In genomic region chr17:37400505-37400904, GRCh38 we compare ENCODE assay signal across 33 cellular contexts. TPM values are rescaled to one million over a fixed set of nuclear protein-coding genes. Genes with fewer than 3 reads are reported as not detected.
"Had no signal": no experiment of that assay in that cellular context is flagged by ENCODE, and none has a peak within 500 bp of the region (broad histone marks: within the 10 kb centered on the region; RNA-seq: fewer than 3 reads in every experiment).

No MANE protein-coding gene starts in this region.

- H2AFZ ChIP-seq: hepatocyte had no signal

- H3K9me3 ChIP-seq: esophagus muscularis mucosa, gastroesophageal sphincter, heart right ventricle had no signal

- H3K4me2 ChIP-seq: hepatocyte had no signal

- H3K27me3 ChIP-seq: brain microvascular endothelial cell, dorsolateral prefrontal cortex, esophagus muscularis mucosa, foreskin keratinocyte, gastroesophageal sphincter, heart right ventricle, hepatocyte had no signal

- DNase-seq: activated CD4-positive, alpha-beta memory T cell treated with anti-CD3 and anti-CD28 coated beads for 36 hours; activated CD4-positive, alpha-beta T cell treated with anti-CD3 and anti-CD28 coated beads for 36 hours; activated CD4-positive, alpha-beta T cell treated with anti-CD3 and anti-CD28 coated beads, Interleukin-2, amount 10 ng/mL, durations not matched to agents 24 days and 14 days; activated CD4-positive, CD25-positive, alpha-beta regulatory T cell; activated CD4-positive, CD25-positive, alpha-beta regulatory T cell treated with anti-CD3 and anti-CD28 coated beads, Interleukin-2, amount 50 U/mL, for 72 hours; activated CD8-positive, alpha-beta memory T cell treated with anti-CD3 and anti-CD28 coated beads, Interleukin-2, amount 10 ng/mL, durations not matched to agents 7 days and 5 days; activated CD8-positive, alpha-beta memory T cell treated with anti-CD3 and anti-CD28 coated beads, Interleukin-2, amount 50 U/mL, for 4 hours; activated CD8-positive, alpha-beta T cell treated with anti-CD3 and anti-CD28 coated beads, Interleukin-2, amount 10 ng/mL, durations not matched to agents 7 days and 5 days; activated gamma-delta T cell; activated naive CD4-positive, alpha-beta T cell treated with anti-CD3 and anti-CD28 coated beads, Interleukin-2, amount 50 U/mL, for 16 hours; activated naive CD4-positive, alpha-beta T cell treated with Interleukin-2 at 50 U/mL for 16 hours; activated T-cell treated with anti-CD3 and anti-CD28 coated beads, Interleukin-2, amount 50 U/mL, for 1 hour; activated T-cell treated with anti-CD3 and anti-CD28 coated beads, Interleukin-2, amount 50 U/mL, for 72 hours; amniotic stem cell; anterior cingulate cortex; brain microvascular endothelial cell; caudate nucleus; cerebellar nuclear complex; dorsolateral prefrontal cortex; effector memory CD8-positive, alpha-beta T cell; erythroblast; foreskin keratinocyte; heart right ventricle; T-helper 2 cell had no signal

- H3K4me3 ChIP-seq: coronary artery, dorsolateral prefrontal cortex, esophagus muscularis mucosa, gastroesophageal sphincter, heart right ventricle, hepatocyte had no signal

- H3K36me3 ChIP-seq: brain microvascular endothelial cell, esophagus muscularis mucosa, gastroesophageal sphincter, heart right ventricle had no signal

- H3K27ac ChIP-seq: brain microvascular endothelial cell, coronary artery, dorsolateral prefrontal cortex, esophagus muscularis mucosa, foreskin keratinocyte, gastroesophageal sphincter, heart right ventricle, hepatocyte had no signal

RNA-seq across cellular contexts. Expression of gene C17orf78, which starts 24.7 kb away (rescaled TPM):
- total RNA-seq: activated CD4-positive, alpha-beta memory T cell treated with anti-CD3 and anti-CD28 coated beads for 36 hours; activated CD4-positive, alpha-beta T cell treated with anti-CD3 and anti-CD28 coated beads for 36 hours; activated CD4-positive, alpha-beta T cell treated with anti-CD3 and anti-CD28 coated beads, Interleukin-2, amount 10 ng/mL, durations not matched to agents 24 days and 14 days; activated CD8-positive, alpha-beta memory T cell treated with anti-CD3 and anti-CD28 coated beads for 36 hours; activated CD8-positive, alpha-beta memory T cell treated with anti-CD3 and anti-CD28 coated beads, Interleukin-2, amount 10 ng/mL, durations not matched to agents 7 days and 5 days; activated CD8-positive, alpha-beta T cell treated with anti-CD3 and anti-CD28 coated beads, Interleukin-2, amount 10 ng/mL, durations not matched to agents 7 days and 5 days; activated T-cell treated with anti-CD3 and anti-CD28 coated beads, Interleukin-2, amount 50 U/mL, for 72 hours; astrocyte; dorsolateral prefrontal cortex; esophagus muscularis mucosa; foreskin keratinocyte; gastroesophageal sphincter; glomerular endothelial cell; heart right ventricle; hepatocyte; T-helper 1 cell treated with Interleukin-12 subunit alpha and Interleukin-12 subunit beta and Interleukin-4 antibody, amounts not matched to agents 30 ng/mL and 1 ng/mL, for 36 hours had no signal
- polyA plus RNA-seq: adipose tissue, foreskin keratinocyte, heart right ventricle, hepatocyte had no signal
